Comparison of ENCODE assay signal across 8 cellular contexts in genomic region chr5:73564018-73564417, GRCh38.
DNase-seq lines count a peak whose midpoint lies in the region; ATAC-seq and TF ChIP-seq lines count a peak whose summit lies in the region.

No MANE protein-coding gene starts in this region.

- H3K9me2 ChIP-seq in DOHH2 (replicated peaks; ENCODE audit: control insufficient read depth, low read length) = no peaks in the 10 kb centered on the region

- H3K9me3 ChIP-seq in DOHH2 (ENCODE audit: control insufficient read depth, insufficient read depth, low read length) (no peaks in the 10 kb centered on the region), OCI-LY3 (ENCODE audit: insufficient read depth, low read length) (no peaks in the 10 kb centered on the region), endocrine pancreas (ENCODE audit: control insufficient read depth, low read length) (no peaks in the 10 kb centered on the region), parathyroid adenoma (ENCODE audit: control insufficient read depth, low read length) (no peaks in the 10 kb centered on the region)

- H3K79me2 ChIP-seq in DOHH2 (ENCODE audit: control insufficient read depth, low read length) (peaks cover 58% of the 10 kb centered on the region), OCI-LY3 (ENCODE audit: low read length) (peaks cover 49% of the 10 kb centered on the region), parathyroid adenoma (peaks cover 13% of the 10 kb centered on the region)

- no peak for ATAC-seq in GM21529 (IDR thresholded peaks at IDR 0.05; ENCODE audit: unreplicated experiment)

- H3K27ac ChIP-seq in DOHH2 (ENCODE audit: low read depth, low read length) = no peak overlapping the region
- no peak overlapping the region for H3K27ac ChIP-seq in OCI-LY3 (ENCODE audit: low read length)
- H3K27ac ChIP-seq in parathyroid adenoma = no peak overlapping the region

- no peak overlapping the region for H2AFZ ChIP-seq in OCI-LY3 (ENCODE audit: low read depth, low read length)
- H2AFZ ChIP-seq in parathyroid adenoma = no peak overlapping the region

- H3K4me2 ChIP-seq in DOHH2 (ENCODE audit: low read length) (peak overlapping the region; percentile 77), OCI-LY3 (ENCODE audit: low read length) (peak overlapping the region; percentile 87), parathyroid adenoma (ENCODE audit: low read length) (peak overlapping the region; percentile 95)

- H3K36me3 ChIP-seq in DOHH2 (ENCODE audit: control insufficient read depth, low read length) (peaks cover 26% of the 10 kb centered on the region), OCI-LY3 (replicated peaks; ENCODE audit: low read depth, low read length) (peaks cover 6% of the 10 kb centered on the region), endocrine pancreas (ENCODE audit: control insufficient read depth, insufficient read depth, low read length) (no peaks in the 10 kb centered on the region), parathyroid adenoma (ENCODE audit: control insufficient read depth, insufficient read depth, low read length) (no peaks in the 10 kb centered on the region)

- H3K9ac ChIP-seq in OCI-LY3 (ENCODE audit: low read length) (peak overlapping the region; percentile 78), endocrine pancreas (ENCODE audit: control insufficient read depth, insufficient read depth, low read length) (peak overlapping the region; percentile 44), parathyroid adenoma (peak overlapping the region; percentile 39)

- no peaks in the 10 kb centered on the region for H4K20me1 ChIP-seq in DOHH2 (ENCODE audit: control insufficient read depth, insufficient read depth, low read depth, low read length)
- no peaks in the 10 kb centered on the region for H4K20me1 ChIP-seq in OCI-LY3 (ENCODE audit: insufficient read depth, low read length)

- DNase-seq in DMS153 treated with DMSO at 0.1 percent for 48 hours (lab: John Stamatoyannopoulos, UW; ENCODE audit: unreplicated experiment) (no peak), HPDE6-E6E7 (ENCODE audit: extremely low spot score) (no peak)
- DNase-seq in activated CD4-positive, CD25-positive, alpha-beta regulatory T cell (lab: John Stamatoyannopoulos, UW) = no peak

- H3K4me3 ChIP-seq in DOHH2 (ENCODE audit: low read length) (peak overlapping the region; percentile 84), OCI-LY3 (ENCODE audit: low read length) (peak overlapping the region; percentile 98), endocrine pancreas (ENCODE audit: control insufficient read depth, insufficient read depth, low read length) (peak overlapping the region; percentile 90), parathyroid adenoma (ENCODE audit: low read depth, low read length) (peak overlapping the region; percentile 96)

- TF ChIP-seq CTCF in DOHH2 (IDR thresholded peaks at IDR 0.05; ENCODE audit: low read depth, low read length, poor library complexity, severe bottlenecking) = no peak
- TF ChIP-seq CTCF in OCI-LY3 (IDR thresholded peaks at IDR 0.05; ENCODE audit: low read depth, low read length) = no peak
- no peak for TF ChIP-seq CTCF in parathyroid adenoma (IDR thresholded peaks at IDR 0.05)

- H3K4me1 ChIP-seq in DOHH2 (ENCODE audit: control insufficient read depth, low read length) (peaks cover 24% of the 10 kb centered on the region), OCI-LY3 (ENCODE audit: low read length) (peaks cover 18% of the 10 kb centered on the region), endocrine pancreas (ENCODE audit: control insufficient read depth, insufficient read depth, low read length) (peaks cover 20% of the 10 kb centered on the region), parathyroid adenoma (peaks cover 4% of the 10 kb centered on the region)

- H3K27me3 ChIP-seq in DOHH2 (ENCODE audit: control insufficient read depth, low read length) (no peaks in the 10 kb centered on the region), OCI-LY3 (ENCODE audit: low read depth, low read length) (no peaks in the 10 kb centered on the region), endocrine pancreas (ENCODE audit: control insufficient read depth, insufficient read depth, low read length) (no peaks in the 10 kb centered on the region), parathyroid adenoma (ENCODE audit: control insufficient read depth, insufficient read depth, low read length) (no peaks in the 10 kb centered on the region)

- H3F3A ChIP-seq in DOHH2 (ENCODE audit: control insufficient read depth, insufficient read depth) = no peaks in the 10 kb centered on the region
